26 cellular contexts compared by ENCODE assay signal in the genomic region with DNA sequence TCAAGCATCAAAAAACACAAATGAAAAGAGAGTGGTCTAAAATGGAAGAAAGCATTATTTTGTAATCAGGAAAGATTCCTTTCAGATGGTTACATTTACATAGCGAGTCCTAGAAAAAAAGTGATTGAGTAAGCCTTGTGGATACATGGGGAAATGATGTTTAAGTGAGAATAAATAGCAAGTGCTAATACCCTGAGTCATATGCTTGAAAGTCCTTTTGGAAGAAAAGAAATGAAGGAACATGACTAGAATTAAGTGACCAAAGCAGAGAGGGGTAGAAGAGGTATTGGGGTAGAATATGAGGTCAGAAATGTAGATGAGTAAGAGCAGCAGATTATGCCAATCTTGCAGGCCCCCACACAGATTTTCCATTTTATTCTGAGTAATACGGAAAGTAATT.
"Had no signal": no experiment of that assay in that cellular context is flagged by ENCODE, and none has a peak within 500 bp of the region (broad histone marks: within the 10 kb centered on the region; RNA-seq: fewer than 3 reads in every experiment).

No MANE protein-coding gene starts in this region.

- H3K4me3 ChIP-seq: body of pancreas, cardiac muscle cell, heart left ventricle, left lung, lower lobe of right lung, ovary, skin epidermis, testis, transverse colon had no signal

- H3K27me3 ChIP-seq: body of pancreas, cardiac muscle cell, foreskin keratinocyte, heart left ventricle, left lung, neutrophil, testis, transverse colon had no signal

- H3K36me3 ChIP-seq: cardiac muscle cell, heart left ventricle, left lung, lower lobe of right lung, neutrophil, ovary, transverse colon had no signal

- H3K9me3 ChIP-seq: body of pancreas, lower lobe of right lung, neutrophil, ovary, testis, transverse colon had no signal

- H3K4me1 ChIP-seq: body of pancreas, foreskin keratinocyte, heart left ventricle, left lung, lower lobe of right lung, testis, transverse colon had no signal

- H3K27ac ChIP-seq: body of pancreas, cardiac muscle cell, foreskin keratinocyte, heart left ventricle, left lung, lower lobe of right lung, neutrophil, ovary, skin epidermis, testis, transverse colon, VCaP had no signal

- DNase-seq: activated CD4-positive, alpha-beta T cell treated with anti-CD3 and anti-CD28 coated beads for 4 hours; activated CD4-positive, alpha-beta T cell treated with anti-CD3 and anti-CD28 coated beads, Interleukin-2, amount 50 U/mL, for 4 hours; activated CD8-positive, alpha-beta memory T cell treated with anti-CD3 and anti-CD28 coated beads, Interleukin-2, amount 50 U/mL, for 4 hours; activated gamma-delta T cell treated with Interleukin-2 at 50 U/mL for 16 hours; activated naive CD4-positive, alpha-beta T cell treated with anti-CD3 and anti-CD28 coated beads, Interleukin-2, amount 50 U/mL, for 16 hours; activated T-cell treated with anti-CD3 and anti-CD28 coated beads, Interleukin-2, amount 50 U/mL, for 24 hours; amygdala; body of pancreas; cortex of kidney; effector memory CD8-positive, alpha-beta T cell; heart left ventricle; hypothalamus; left lung; lower lobe of right lung; ovary; retina; stimulated activated naive B cell treated with anti-CD40 and anti-IgM and Interleukin-4, amounts not matched to agents 10 μg/mL and 1 μg/mL and 100 μg/mL, for 72 hours; testis; transverse colon had no signal

- ATAC-seq: activated T-helper 17 cell treated with anti-CD3 and anti-CD28 coated beads, Interleukin-2, amount 50 U/mL, for 72 hours; body of pancreas; effector memory CD8-positive, alpha-beta T cell; foreskin keratinocyte; heart left ventricle; left lung; lower lobe of right lung; sciatic nerve; stimulated activated naive B cell treated with anti-CD40 and anti-IgM and Interleukin-4, amounts not matched to agents 10 μg/mL and 1 μg/mL and 100 μg/mL, for 72 hours had no signal
